Comparison of ENCODE assay signal across 1 cellular context in the genomic region with DNA sequence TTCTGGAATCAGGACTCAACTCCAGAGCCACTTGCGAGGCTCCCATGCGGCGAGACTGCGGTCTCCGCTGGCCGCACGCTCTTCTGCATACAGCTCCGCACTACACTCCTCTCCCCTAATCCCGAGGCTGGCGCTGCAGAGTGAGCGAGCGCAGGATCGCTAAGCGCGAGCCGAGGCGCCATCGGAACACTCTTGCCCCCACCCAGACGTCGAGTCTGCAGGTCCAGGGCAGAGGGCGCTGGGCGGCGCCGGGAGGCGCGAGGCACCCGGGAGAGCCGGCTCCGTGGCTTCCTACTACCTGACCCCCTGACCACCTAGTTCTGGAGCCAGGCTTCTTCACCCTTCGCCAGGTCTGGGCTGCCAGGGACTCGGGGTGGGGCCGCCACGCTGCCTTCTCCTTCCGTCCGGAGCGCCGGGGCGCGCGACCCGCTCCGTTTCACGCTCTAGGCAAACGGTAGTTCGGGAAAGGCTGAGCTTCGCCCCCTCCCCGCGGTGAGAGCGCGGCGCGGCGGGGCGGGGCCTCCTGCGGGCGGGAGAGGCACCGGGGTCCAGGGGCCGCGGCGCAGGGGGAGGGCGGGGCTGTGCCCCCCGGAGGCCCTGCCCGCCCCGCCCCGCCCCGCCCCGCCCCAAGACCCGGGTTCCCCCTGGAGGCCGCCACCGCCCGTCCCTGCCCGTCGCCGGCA.
TF ChIP-seq lines count a peak whose summit lies in the region.

No MANE protein-coding gene starts in this region.

TF ChIP-seq in K562, 482 proteins besides CTCF, POLR2A, EP300 and RAD21 (continued from another document and continues in another):
- TF ChIP-seq PRDM10 (IDR thresholded peaks at IDR 0.05; ENCODE audit: partially characterized antibody) (no peak), BACH1 (tag; IDR thresholded peaks at IDR 0.05) (no peak), ATF2 (CRISPR knock-in tag; IDR thresholded peaks at IDR 0.05) (no peak), CHD2 (IDR thresholded peaks at IDR 0.05; ENCODE audit: low read depth, low read length) (no peak; the same call in 1 of the 2 replicates), ZNF263 (CRISPR knock-in tag; IDR thresholded peaks at IDR 0.05; ENCODE audit: borderline replicate concordance) (peak; percentile 54), CEBPG (CRISPR knock-in tag; IDR thresholded peaks at IDR 0.05) (peak; percentile 40; the same call in 1 of the 2 replicates), CEBPG (tag; conservative IDR thresholded peaks at IDR 0.05 in 1 of 2, IDR thresholded peaks at IDR 0.05 in 1 of 2) (no peak), ZNF239 (CRISPR knock-in tag; IDR thresholded peaks at IDR 0.05) (peak; percentile 54), RBM14 (IDR thresholded peaks at IDR 0.05; ENCODE audit: borderline replicate concordance, insufficient read depth, low read depth, low read length) (peak; percentile 76; the same call in 1 of the 2 replicates), DNMT1 (IDR thresholded peaks at IDR 0.05) (0 out of 2 replicates have a peak, but pooled peaks have one; percentile 29), E4F1 (CRISPR knock-in tag; IDR thresholded peaks at IDR 0.05; ENCODE audit: borderline replicate concordance) (no peak), ZNF24 (IDR thresholded peaks at IDR 0.05) (0 out of 2 replicates have a peak, but pooled peaks have one; percentile 7), ZBED1 (IDR thresholded peaks at IDR 0.05) (0 out of 2 replicates have a peak, but pooled peaks have one; percentile 44), RBBP5 (IDR thresholded peaks at IDR 0.05; ENCODE audit: borderline replicate concordance, insufficient read depth, low read length, poor library complexity, severe bottlenecking) (peak; percentile 89), FOXM1 (IDR thresholded peaks at IDR 0.05; ENCODE audit: low read depth) (no peak), FOXM1 (CRISPR knock-in tag; IDR thresholded peaks at IDR 0.05; ENCODE audit: low read depth) (peak; percentile 30; the same call in 1 of the 2 replicates), ZFPM2 (CRISPR knock-in tag; IDR thresholded peaks at IDR 0.05) (0 out of 2 replicates have a peak, but pooled peaks have one; percentile 74), HDAC2 (IDR thresholded peaks at IDR 0.05) (0 out of 2 replicates have a peak, but pooled peaks have one; percentile 6), MAX (CRISPR knock-in tag; IDR thresholded peaks at IDR 0.05) (peak; percentile 76), ATF1 (CRISPR knock-in tag; IDR thresholded peaks at IDR 0.05) (no peak), ATF1 (tag; IDR thresholded peaks at IDR 0.05) (peak; percentile 50; the same call in 1 of the 2 replicates), FOXA1 (IDR thresholded peaks at IDR 0.05; ENCODE audit: borderline replicate concordance) (no peak), MTA3 (IDR thresholded peaks at IDR 0.05; ENCODE audit: borderline replicate concordance) (peak; percentile 82), ZNF639 (CRISPR knock-in tag; conservative IDR thresholded peaks at IDR 0.05 in 1 of 2, IDR thresholded peaks at IDR 0.05 in 1 of 2) (peak in 1 of 2 experiments; percentile 90; a peak in 2 of 4 replicates), ARHGAP35 (IDR thresholded peaks at IDR 0.05; ENCODE audit: partially characterized antibody) (no peak), E2F3 (CRISPR knock-in tag; IDR thresholded peaks at IDR 0.05) (peak; percentile 81; the same call in 1 of the 2 replicates), POLR2H (tag; IDR thresholded peaks at IDR 0.05; ENCODE audit: low read depth) (peak; percentile 40; the same call in 1 of the 2 replicates), KLF16 (IDR thresholded peaks at IDR 0.05) (no peak), SUPT5H (IDR thresholded peaks at IDR 0.05) (peak; percentile 92), TEAD1 (CRISPR knock-in tag; IDR thresholded peaks at IDR 0.05) (0 out of 4 replicates have a peak, but pooled peaks of 1 of the 2 experiments have one; percentile 42), YY1 (IDR thresholded peaks at IDR 0.05; ENCODE audit: borderline replicate concordance in 1 of 3, control insufficient read depth in 1 of 3, extremely low read depth in 1 of 3, insufficient read depth in 3 of 3, insufficient read length in 1 of 3, insufficient replicate concordance in 2 of 3, low read depth in 1 of 3, low read length in 2 of 3) (peak in 2 of 3 experiments; percentile 65 to 71), ZNF740 (CRISPR knock-in tag; IDR thresholded peaks at IDR 0.05) (peak; percentile 70), ZNF740 (tag; IDR thresholded peaks at IDR 0.05) (no peak; a peak in 1 of 4 replicates), RUNX1 (IDR thresholded peaks at IDR 0.05; ENCODE audit: low read depth) (no peak), PHTF2 (CRISPR knock-in tag; IDR thresholded peaks at IDR 0.05) (0 out of 2 replicates have a peak, but pooled peaks have one; percentile 23), ZNF212 (CRISPR knock-in tag; IDR thresholded peaks at IDR 0.05) (peak; percentile 80; the same call in 1 of the 2 replicates), CXXC5 (CRISPR knock-in tag; IDR thresholded peaks at IDR 0.05) (peak; percentile 90), NONO (IDR thresholded peaks at IDR 0.05; ENCODE audit: low read depth in 2 of 2, low read length in 1 of 2) (peak; percentile 42 to 60; a peak in 1 of 4 replicates), MECOM (CRISPR knock-in tag; IDR thresholded peaks at IDR 0.05) (no peak)
- TF ChIP-seq, protein P1, sequence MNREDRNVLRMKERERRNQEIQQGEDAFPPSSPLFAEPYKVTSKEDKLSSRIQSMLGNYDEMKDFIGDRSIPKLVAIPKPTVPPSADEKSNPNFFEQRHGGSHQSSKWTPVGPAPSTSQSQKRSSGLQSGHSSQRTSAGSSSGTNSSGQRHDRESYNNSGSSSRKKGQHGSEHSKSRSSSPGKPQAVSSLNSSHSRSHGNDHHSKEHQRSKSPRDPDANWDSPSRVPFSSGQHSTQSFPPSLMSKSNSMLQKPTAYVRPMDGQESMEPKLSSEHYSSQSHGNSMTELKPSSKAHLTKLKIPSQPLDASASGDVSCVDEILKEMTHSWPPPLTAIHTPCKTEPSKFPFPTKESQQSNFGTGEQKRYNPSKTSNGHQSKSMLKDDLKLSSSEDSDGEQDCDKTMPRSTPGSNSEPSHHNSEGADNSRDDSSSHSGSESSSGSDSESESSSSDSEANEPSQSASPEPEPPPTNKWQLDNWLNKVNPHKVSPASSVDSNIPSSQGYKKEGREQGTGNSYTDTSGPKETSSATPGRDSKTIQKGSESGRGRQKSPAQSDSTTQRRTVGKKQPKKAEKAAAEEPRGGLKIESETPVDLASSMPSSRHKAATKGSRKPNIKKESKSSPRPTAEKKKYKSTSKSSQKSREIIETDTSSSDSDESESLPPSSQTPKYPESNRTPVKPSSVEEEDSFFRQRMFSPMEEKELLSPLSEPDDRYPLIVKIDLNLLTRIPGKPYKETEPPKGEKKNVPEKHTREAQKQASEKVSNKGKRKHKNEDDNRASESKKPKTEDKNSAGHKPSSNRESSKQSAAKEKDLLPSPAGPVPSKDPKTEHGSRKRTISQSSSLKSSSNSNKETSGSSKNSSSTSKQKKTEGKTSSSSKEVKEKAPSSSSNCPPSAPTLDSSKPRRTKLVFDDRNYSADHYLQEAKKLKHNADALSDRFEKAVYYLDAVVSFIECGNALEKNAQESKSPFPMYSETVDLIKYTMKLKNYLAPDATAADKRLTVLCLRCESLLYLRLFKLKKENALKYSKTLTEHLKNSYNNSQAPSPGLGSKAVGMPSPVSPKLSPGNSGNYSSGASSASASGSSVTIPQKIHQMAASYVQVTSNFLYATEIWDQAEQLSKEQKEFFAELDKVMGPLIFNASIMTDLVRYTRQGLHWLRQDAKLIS (CRISPR knock-in tag; IDR thresholded peaks at IDR 0.05) = 0 out of 2 replicates have a peak, but pooled peaks have one; percentile 12
- TF ChIP-seq, protein P2, sequence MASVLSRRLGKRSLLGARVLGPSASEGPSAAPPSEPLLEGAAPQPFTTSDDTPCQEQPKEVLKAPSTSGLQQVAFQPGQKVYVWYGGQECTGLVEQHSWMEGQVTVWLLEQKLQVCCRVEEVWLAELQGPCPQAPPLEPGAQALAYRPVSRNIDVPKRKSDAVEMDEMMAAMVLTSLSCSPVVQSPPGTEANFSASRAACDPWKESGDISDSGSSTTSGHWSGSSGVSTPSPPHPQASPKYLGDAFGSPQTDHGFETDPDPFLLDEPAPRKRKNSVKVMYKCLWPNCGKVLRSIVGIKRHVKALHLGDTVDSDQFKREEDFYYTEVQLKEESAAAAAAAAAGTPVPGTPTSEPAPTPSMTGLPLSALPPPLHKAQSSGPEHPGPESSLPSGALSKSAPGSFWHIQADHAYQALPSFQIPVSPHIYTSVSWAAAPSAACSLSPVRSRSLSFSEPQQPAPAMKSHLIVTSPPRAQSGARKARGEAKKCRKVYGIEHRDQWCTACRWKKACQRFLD (CRISPR knock-in tag; IDR thresholded peaks at IDR 0.05) = peak; percentile 14; the same call in 1 of the 2 replicates
